ENCODE assay signal across 23 cellular contexts in genomic region chr19:55691561-55692481, GRCh38. TPM values are rescaled to one million over a fixed set of nuclear protein-coding genes. Genes with fewer than 3 reads are reported as not detected.
"Had no signal": no experiment of that assay in that cellular context is flagged by ENCODE, and none has a peak within 500 bp of the region (broad histone marks: within the 10 kb centered on the region; RNA-seq: fewer than 3 reads in every experiment).

No MANE protein-coding gene starts in this region.

- H3K4me3 ChIP-seq: esophagus squamous epithelium, gastroesophageal sphincter, testis, upper lobe of left lung had no signal

- H3K27me3 ChIP-seq: esophagus squamous epithelium, gastroesophageal sphincter, testis, upper lobe of left lung had no signal

- H3K27ac ChIP-seq: esophagus squamous epithelium, gastroesophageal sphincter, testis, upper lobe of left lung had no signal

- H3K27ac Mint-ChIP-seq: endodermal cell; stimulated activated effector memory CD8-positive, alpha-beta T cell treated with anti-CD3 and anti-CD28 coated beads, Interleukin-12 subunit alpha, Interleukin-12 subunit beta, amount 100 ng/mL, for 72 hours; WTC11 had no signal

- DNase-seq: activated CD4-positive, alpha-beta T cell treated with anti-CD3 and anti-CD28 coated beads, Interleukin-2, amount 50 U/mL, for 48 hours; activated CD8-positive, alpha-beta memory T cell treated with anti-CD3 and anti-CD28 coated beads, Interleukin-2, amount 50 U/mL, for 48 hours; activated naive CD4-positive, alpha-beta T cell treated with Interleukin-2 at 50 U/mL for 16 hours; activated T-cell treated with anti-CD3 and anti-CD28 coated beads, Interleukin-2, amount 50 U/mL, for 4 hours; amygdala; cerebellar nuclear complex; cortex of kidney; endodermal cell; esophagus squamous epithelium; midbrain; stimulated activated CD4-positive, alpha-beta T cell treated with anti-CD3 and anti-CD28 coated beads, Interleukin-1b, Interleukin-23, amount 100 ng/mL, for 48 hours; T1000; testis had no signal

- H3K4me1 Mint-ChIP-seq: endodermal cell, WTC11 had no signal

- H3K9me3 Mint-ChIP-seq: activated T-cell treated with anti-CD3 and anti-CD28 coated beads, Interleukin-2, amount 50 U/mL, for 4 hours; endodermal cell; nephron; stimulated activated effector memory CD8-positive, alpha-beta T cell treated with anti-CD3 and anti-CD28 coated beads, Interleukin-12 subunit alpha, Interleukin-12 subunit beta, amount 100 ng/mL, for 72 hours; WTC11 had no signal

- ATAC-seq: activated T-cell treated with anti-CD3 and anti-CD28 coated beads, Interleukin-2, amount 50 U/mL, for 4 hours; gastroesophageal sphincter; stimulated activated effector memory CD8-positive, alpha-beta T cell treated with anti-CD3 and anti-CD28 coated beads, Interleukin-12 subunit alpha, Interleukin-12 subunit beta, amount 100 ng/mL, for 72 hours; WTC11 had no signal

- H3K4me3 Mint-ChIP-seq: activated T-cell treated with anti-CD3 and anti-CD28 coated beads, Interleukin-2, amount 50 U/mL, for 4 hours; endodermal cell; nephron; stimulated activated effector memory CD8-positive, alpha-beta T cell treated with anti-CD3 and anti-CD28 coated beads, Interleukin-12 subunit alpha, Interleukin-12 subunit beta, amount 100 ng/mL, for 72 hours; WTC11 had no signal

- H3K9me3 ChIP-seq: esophagus squamous epithelium, gastroesophageal sphincter, testis, upper lobe of left lung had no signal

RNA-seq across cellular contexts. Expression of gene NLRP9, which starts 46.4 kb away (rescaled TPM):
- total RNA-seq: activated CD8-positive, alpha-beta memory T cell treated with anti-CD3 and anti-CD28 coated beads for 36 hours; activated T-cell treated with anti-CD3 and anti-CD28 coated beads, Interleukin-2, amount 50 U/mL, for 4 hours; bronchial epithelial cell; endodermal cell; esophagus squamous epithelium; gastroesophageal sphincter; SK-MEL-5; T-helper 1 cell treated with Interleukin-12 subunit alpha and Interleukin-12 subunit beta and Interleukin-4 antibody, amounts not matched to agents 30 ng/mL and 1 ng/mL, for 36 hours; upper lobe of left lung; WTC11 had no signal
- polyA plus RNA-seq: keratinocyte had no signal
